ENCODE assay signal across 11 cellular contexts in genomic region chr3:143122608-143123352, GRCh38. TPM values are rescaled to one million over a fixed set of nuclear protein-coding genes. Genes with fewer than 3 reads are reported as not detected.
DNase-seq lines count a peak whose midpoint lies in the region; ATAC-seq, FAIRE-seq and TF ChIP-seq lines count a peak whose summit lies in the region.
"Had no signal": no experiment of that assay in that cellular context is flagged by ENCODE, and none has a peak within 500 bp of the region (broad histone marks: within the 10 kb centered on the region; RNA-seq: fewer than 3 reads in every experiment).

No MANE protein-coding gene starts in this region.

- peak overlapping the region; percentile 82 for H3K4me2 ChIP-seq in DND-41 (ENCODE audit: insufficient read depth, low read length)

- H3K4me1 ChIP-seq in DND-41 (ENCODE audit: insufficient read depth, low read length), result peaks cover 78% of the 10 kb centered on the region

- H3K4me3 ChIP-seq in DND-41 (ENCODE audit: low read depth in 1 of 2, low read length in 2 of 2), result peak overlapping the region; percentile 87 to 91; a peak in 3 of 4 replicates
- H3K4me3 ChIP-seq: thoracic aorta had no signal

- FAIRE-seq in GM19239 (lab: Jason Lieb, UNC), result peak; percentile 26
- FAIRE-seq: bronchial epithelial cell had no signal

- H3K4me1 Mint-ChIP-seq in activated B cell treated with CpG ODN at 0.5 μM for 24 hours (peaks cover 42% of the 10 kb centered on the region), mesothelial cell of epicardium (peaks cover 21% of the 10 kb centered on the region)

- H3K36me3 Mint-ChIP-seq in activated B cell treated with CpG ODN at 0.5 μM for 24 hours (ENCODE audit: low read depth) (peaks cover 12% of the 10 kb centered on the region), mesothelial cell of epicardium (no peaks in the 10 kb centered on the region)

- H3K27ac Mint-ChIP-seq in activated B cell treated with CpG ODN at 0.5 μM for 24 hours (peak overlapping the region; percentile 87), mesothelial cell of epicardium (no peak overlapping the region)

- peak; percentile 43 for DNase-seq in DND-41
- no peak for DNase-seq in GM19239 (ENCODE audit: insufficient read length, low spot score)
- DNase-seq in activated B cell treated with CpG ODN at 0.5 μM for 24 hours, result no peak
- no peak for DNase-seq in mesothelial cell of epicardium (ENCODE audit: low spot score in 2 of 2, unreplicated experiment in 2 of 2)
- no peak for DNase-seq in NCI-H146 (lab: John Stamatoyannopoulos, UW)
- DNase-seq: Right ventricle myocardium superior had no signal

- ATAC-seq in DND-41 (ENCODE audit: insufficient read depth, low read depth) (no peak), activated B cell treated with CpG ODN at 0.5 μM for 24 hours (ENCODE audit: low read depth) (no peak), GM18519 (IDR thresholded peaks at IDR 0.05; ENCODE audit: low FRiP score, unreplicated experiment) (no peak), GM19452 (IDR thresholded peaks at IDR 0.05; ENCODE audit: unreplicated experiment) (no peak), HG03045 (IDR thresholded peaks at IDR 0.05; ENCODE audit: unreplicated experiment) (no peak)

- H3K9me3 Mint-ChIP-seq in activated B cell treated with CpG ODN at 0.5 μM for 24 hours (no peaks in the 10 kb centered on the region), mesothelial cell of epicardium (no peaks in the 10 kb centered on the region)

- intact Hi-C loops in activated B cell treated with CpG ODN at 0.5 μM for 24 hours (cut with micrococcal nuclease), result loop anchor here (5.0 kb wide), 4 partner anchors 145 to 905 kb away; partner anchors contain the start of gene DIPK2A

- POLR2A ChIA-PET in activated B cell treated with CpG ODN at 0.5 μM for 24 hours (lab: Charles Lee), result interaction anchor here (1.0 to 1.3 kb wide), 3 partner anchors 42 to 521 kb away, joined by 3 to 10 read pairs (median 4); partner anchors contain the start of gene U2SURP

- peaks cover 74% of the 10 kb centered on the region for H3K36me3 ChIP-seq in DND-41 (ENCODE audit: insufficient read depth, low read length)
- H3K36me3 ChIP-seq: thoracic aorta had no signal

- peak overlapping the region; percentile 90 for H3K27ac ChIP-seq in DND-41 (ENCODE audit: low read length)
- H3K27ac ChIP-seq: thoracic aorta had no signal

- no peaks in the 10 kb centered on the region for H3K9me3 ChIP-seq in DND-41 (ENCODE audit: insufficient read depth, low read length, severe bottlenecking)
- H3K9me3 ChIP-seq: thoracic aorta had no signal

- peaks cover 17% of the 10 kb centered on the region for H4K20me1 ChIP-seq in DND-41 (ENCODE audit: insufficient read depth, low read length)

- CTCF ChIA-PET in activated B cell treated with CpG ODN at 0.5 μM for 24 hours (lab: Charles Lee), result interaction anchor here (1.4 kb wide), 1 partner anchor 552 kb away, joined by 5 read pairs; no protein-coding TSS in a partner anchor

- no peak for TF ChIP-seq CTCF in DND-41 (IDR thresholded peaks at IDR 0.05; ENCODE audit: borderline replicate concordance, extremely low read depth, low read length, poor library complexity, severe bottlenecking)
- no peak for TF ChIP-seq CTCF in activated B cell treated with CpG ODN at 0.5 μM for 24 hours (IDR thresholded peaks at IDR 0.05)
- TF ChIP-seq CTCF in mesothelial cell of epicardium (IDR thresholded peaks at IDR 0.05; ENCODE audit: unreplicated experiment), result no peak

- H3K9ac ChIP-seq in DND-41 (ENCODE audit: low read depth, low read length), result peak overlapping the region; percentile 95

- H3K27me3 ChIP-seq in DND-41 (ENCODE audit: insufficient read depth, low read length, poor library complexity), result no peaks in the 10 kb centered on the region

- H3K79me2 ChIP-seq in DND-41 (ENCODE audit: insufficient read depth, low read length), result peaks cover 98% of the 10 kb centered on the region

- H3K27me3 Mint-ChIP-seq in activated B cell treated with CpG ODN at 0.5 μM for 24 hours (no peaks in the 10 kb centered on the region), mesothelial cell of epicardium (ENCODE audit: low read depth) (peaks cover 86% of the 10 kb centered on the region)

- H3K4me3 Mint-ChIP-seq in activated B cell treated with CpG ODN at 0.5 μM for 24 hours, result peak overlapping the region; percentile 66
- H3K4me3 Mint-ChIP-seq in mesothelial cell of epicardium, result peak overlapping the region; percentile 45

- no peak overlapping the region for H2AFZ ChIP-seq in DND-41 (ENCODE audit: low read depth, low read length)

RNA-seq across cellular contexts. Expression of gene CHST2, which starts 3.2 kb away (rescaled TPM):
- total RNA-seq in activated B cell treated with CpG ODN at 0.5 μM for 24 hours (11.8 and 12.3 TPM in 2 replicates), mesothelial cell of epicardium (11.8 to 13.4 TPM (median 12.6 TPM) in 3 replicates)
